19 cellular contexts compared by ENCODE assay signal in the genomic region with DNA sequence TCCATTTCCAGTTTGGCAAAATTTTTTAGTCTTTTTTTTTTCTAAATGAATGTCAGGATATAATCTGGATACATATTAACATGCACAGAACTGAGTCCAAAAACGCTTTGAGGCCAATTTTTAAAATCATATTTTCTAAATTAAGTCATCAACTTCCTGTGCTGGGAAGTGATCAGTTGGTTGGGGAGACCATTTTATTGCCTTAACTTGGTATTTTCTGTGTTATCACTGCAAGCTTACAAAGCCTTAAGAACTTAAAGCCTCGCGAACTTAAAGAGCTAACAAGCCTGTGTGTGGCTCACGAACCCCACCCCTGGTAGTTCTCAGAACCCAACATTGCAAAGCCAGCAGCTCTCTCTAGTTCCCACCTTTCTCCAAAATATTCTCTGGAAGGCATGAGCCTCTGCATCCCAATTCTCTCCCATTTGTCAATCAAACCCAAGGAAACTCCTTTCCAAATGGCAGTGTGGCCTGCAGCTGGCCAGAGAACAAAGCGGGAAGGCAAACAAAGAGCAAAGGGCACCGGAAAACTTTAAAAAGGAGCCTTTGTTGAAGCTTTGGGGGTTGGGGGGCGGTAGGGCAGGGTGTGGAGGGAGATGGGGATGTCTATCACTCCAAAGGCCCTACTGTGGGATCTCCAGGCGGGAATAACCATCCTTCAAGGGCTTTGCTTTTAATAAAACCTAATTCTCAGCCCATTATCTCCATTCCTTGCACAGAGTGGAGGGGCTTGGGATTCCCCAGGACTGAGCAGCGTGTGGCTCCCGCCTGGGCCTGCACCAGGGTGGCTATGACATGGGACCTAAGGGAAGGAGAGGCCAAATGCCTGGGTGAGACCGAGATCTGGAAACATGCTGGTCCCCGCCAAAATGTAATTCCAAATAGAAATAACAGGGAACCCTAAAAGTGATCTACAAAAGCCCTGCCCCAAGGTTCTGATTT.
DNase-seq lines count a peak whose midpoint lies in the region; ATAC-seq, FAIRE-seq and TF ChIP-seq lines count a peak whose summit lies in the region.
"Had no signal": no experiment of that assay in that cellular context is flagged by ENCODE, and none has a peak within 500 bp of the region (broad histone marks: within the 10 kb centered on the region; RNA-seq: fewer than 3 reads in every experiment).

No MANE protein-coding gene starts in this region.

- H3K27ac ChIP-seq in astrocyte (ENCODE audit: low read depth, low read length) (no peak overlapping the region), iPS DF 6.9 (ENCODE audit: low read length) (no peak overlapping the region), MM.1S (ENCODE audit: low read length) (no peak overlapping the region)

- H3K79me2 ChIP-seq in astrocyte (ENCODE audit: insufficient read depth, low read length) (no peaks in the 10 kb centered on the region), MM.1S (ENCODE audit: low read length) (peaks cover 21% of the 10 kb centered on the region)

- peaks cover 2% of the 10 kb centered on the region for H3K9me3 Mint-ChIP-seq in astrocyte (ENCODE audit: unreplicated experiment)
- H3K9me3 Mint-ChIP-seq in stimulated activated naive B cell treated with anti-CD40 and anti-IgM and Interleukin-4, amounts not matched to agents 10 μg/mL and 1 μg/mL and 100 μg/mL, for 72 hours, result no peaks in the 10 kb centered on the region
- H3K9me3 Mint-ChIP-seq: natural killer cell; stimulated activated naive CD8-positive, alpha-beta T cell treated with anti-CD3 and anti-CD28 coated beads, Interleukin-15, amount 100 ng/mL, for 72 hours had no signal

- H3K36me3 ChIP-seq in astrocyte (ENCODE audit: insufficient read depth, low read length) (no peaks in the 10 kb centered on the region), iPS DF 6.9 (ENCODE audit: control insufficient read depth, insufficient read depth, low read length) (no peaks in the 10 kb centered on the region), neuron (ENCODE audit: insufficient read depth, low read length) (no peaks in the 10 kb centered on the region), MM.1S (replicated peaks; ENCODE audit: insufficient read depth, low read length) (no peaks in the 10 kb centered on the region)

- peak overlapping the region; percentile 11 for H3K4me3 Mint-ChIP-seq in astrocyte (ENCODE audit: unreplicated experiment)
- no peak overlapping the region for H3K4me3 Mint-ChIP-seq in stimulated activated naive B cell treated with anti-CD40 and anti-IgM and Interleukin-4, amounts not matched to agents 10 μg/mL and 1 μg/mL and 100 μg/mL, for 72 hours
- H3K4me3 Mint-ChIP-seq: natural killer cell; stimulated activated naive CD8-positive, alpha-beta T cell treated with anti-CD3 and anti-CD28 coated beads, Interleukin-15, amount 100 ng/mL, for 72 hours had no signal

- H3K27me3 Mint-ChIP-seq in astrocyte (ENCODE audit: low read depth, unreplicated experiment), result peaks cover 7% of the 10 kb centered on the region
- H3K27me3 Mint-ChIP-seq in stimulated activated naive B cell treated with anti-CD40 and anti-IgM and Interleukin-4, amounts not matched to agents 10 μg/mL and 1 μg/mL and 100 μg/mL, for 72 hours, result peaks cover 7 to 33% of the 10 kb centered on the region in 2 donors

- H3K27ac Mint-ChIP-seq in astrocyte (ENCODE audit: unreplicated experiment), result peak overlapping the region; percentile 41
- H3K27ac Mint-ChIP-seq in stimulated activated naive B cell treated with anti-CD40 and anti-IgM and Interleukin-4, amounts not matched to agents 10 μg/mL and 1 μg/mL and 100 μg/mL, for 72 hours, result no peak overlapping the region
- H3K27ac Mint-ChIP-seq: natural killer cell; stimulated activated naive CD8-positive, alpha-beta T cell treated with anti-CD3 and anti-CD28 coated beads, Interleukin-15, amount 100 ng/mL, for 72 hours had no signal

- H2AFZ ChIP-seq in astrocyte (ENCODE audit: low read depth, low read length), result no peak overlapping the region
- H2AFZ ChIP-seq in neuron (ENCODE audit: low read depth, low read length), result peak overlapping the region; percentile 79
- no peak overlapping the region for H2AFZ ChIP-seq in MM.1S (ENCODE audit: low read length)

- no peaks in the 10 kb centered on the region for H3F3A ChIP-seq in MM.1S (ENCODE audit: insufficient read depth, low read length)

- H3K4me3 ChIP-seq in astrocyte (ENCODE audit: insufficient read depth, low read depth, low read length) (no peak overlapping the region), iPS DF 6.9 (ENCODE audit: low read length) (no peak overlapping the region), neuron (ENCODE audit: low read length) (no peak overlapping the region), MM.1S (ENCODE audit: low read length) (no peak overlapping the region)
- H3K4me3 ChIP-seq: body of pancreas had no signal

- H3K9ac ChIP-seq in astrocyte (ENCODE audit: low read length) (no peak overlapping the region), MM.1S (ENCODE audit: low read length) (no peak overlapping the region)
- H3K9ac ChIP-seq: SK-N-SH had no signal

- DNase-seq in ELF-1 (ENCODE audit: low read depth, low spot score) (peak; percentile 74), astrocyte (ENCODE audit: low read depth) (peak; percentile 16), iPS DF 6.9 (ENCODE audit: low read depth, low spot score) (peak; percentile 27), activated T-cell treated with anti-CD3 and anti-CD28 coated beads for 4 hours (no peak), HPDE6-E6E7 (ENCODE audit: extremely low spot score) (no peak), MM.1S (no peak)
- DNase-seq in stimulated activated naive B cell treated with anti-CD40 and anti-IgM and Interleukin-4, amounts not matched to agents 10 μg/mL and 1 μg/mL and 100 μg/mL, for 72 hours, result no peak
- DNase-seq: activated gamma-delta T cell; body of pancreas; effector memory CD4-positive, alpha-beta T cell; left cardiac atrium; natural killer cell; NCI-H1105 treated with DMSO at 0.1 percent for 48 hours; NCI-H2227 treated with DMSO at 0.1 percent for 48 hours; SK-N-SH; small intestine; stimulated activated naive CD8-positive, alpha-beta T cell treated with anti-CD3 and anti-CD28 coated beads, Interleukin-15, amount 100 ng/mL, for 72 hours had no signal

- H3K36me3 Mint-ChIP-seq in astrocyte (ENCODE audit: low read depth, unreplicated experiment), result peaks cover 7% of the 10 kb centered on the region
- H3K36me3 Mint-ChIP-seq in stimulated activated naive B cell treated with anti-CD40 and anti-IgM and Interleukin-4, amounts not matched to agents 10 μg/mL and 1 μg/mL and 100 μg/mL, for 72 hours, result no peaks in the 10 kb centered on the region
- H3K36me3 Mint-ChIP-seq: natural killer cell had no signal

- H3K4me1 ChIP-seq in astrocyte (ENCODE audit: insufficient read depth, low read length), result peaks cover 6% of the 10 kb centered on the region
- peaks cover 7% of the 10 kb centered on the region for H3K4me1 ChIP-seq in iPS DF 6.9 (ENCODE audit: control insufficient read depth, insufficient read depth, low read length)
- H3K4me1 ChIP-seq in neuron (ENCODE audit: insufficient read depth, low read length), result peaks cover 15% of the 10 kb centered on the region
- H3K4me1 ChIP-seq in MM.1S (ENCODE audit: low read length), result no peaks in the 10 kb centered on the region
- H3K4me1 ChIP-seq: body of pancreas had no signal

- TF ChIP-seq CTCF in astrocyte (IDR thresholded peaks at IDR 0.05; ENCODE audit: insufficient read depth, low read depth, low read length) (no peak), MM.1S (IDR thresholded peaks at IDR 0.05; ENCODE audit: low read length) (no peak)

- no peak for FAIRE-seq in astrocyte (lab: Jason Lieb, UNC)
- FAIRE-seq: GM18507, small intestine had no signal

- no peaks in the 10 kb centered on the region for H4K20me1 ChIP-seq in astrocyte (ENCODE audit: insufficient read depth, low read length)
- H4K20me1 ChIP-seq in MM.1S (ENCODE audit: insufficient read depth, low read length), result no peaks in the 10 kb centered on the region

- no peaks in the 10 kb centered on the region for H3K9me2 ChIP-seq in MM.1S (replicated peaks; ENCODE audit: insufficient read depth, low read length)
- H3K9me2 ChIP-seq: SK-N-SH had no signal

- H3K27me3 ChIP-seq in astrocyte (ENCODE audit: insufficient read depth, low read length) (no peaks in the 10 kb centered on the region), iPS DF 6.9 (ENCODE audit: control insufficient read depth, insufficient read depth, low read length) (peaks cover 17% of the 10 kb centered on the region), neuron (ENCODE audit: insufficient read depth, low read length) (no peaks in the 10 kb centered on the region), MM.1S (replicated peaks; ENCODE audit: insufficient read depth, low read length) (no peaks in the 10 kb centered on the region)
- H3K27me3 ChIP-seq: body of pancreas had no signal

- no peak for ATAC-seq in stimulated activated naive B cell treated with anti-CD40 and anti-IgM and Interleukin-4, amounts not matched to agents 10 μg/mL and 1 μg/mL and 100 μg/mL, for 72 hours (replicated peaks)
- ATAC-seq: body of pancreas; left cardiac atrium; natural killer cell; stimulated activated naive CD8-positive, alpha-beta T cell treated with anti-CD3 and anti-CD28 coated beads, Interleukin-15, amount 100 ng/mL, for 72 hours had no signal

- H3K9me3 ChIP-seq in astrocyte (ENCODE audit: insufficient read depth, low read depth, low read length) (no peaks in the 10 kb centered on the region), iPS DF 6.9 (ENCODE audit: control insufficient read depth, insufficient read depth, low read length) (no peaks in the 10 kb centered on the region; the same call in 1 of the 2 replicates), neuron (ENCODE audit: low read length) (peaks cover 2% of the 10 kb centered on the region), MM.1S (replicated peaks; ENCODE audit: insufficient read depth, low read length) (no peaks in the 10 kb centered on the region)
- H3K9me3 ChIP-seq: body of pancreas, SK-N-SH had no signal

- no CpG with 5 or more reads among the region's 12 CpGs for WGBS in iPS DF 6.9 (ENCODE audit: insufficient coverage, insufficient read length)

- H3K4me2 ChIP-seq in astrocyte (ENCODE audit: low read length) (no peak overlapping the region), MM.1S (ENCODE audit: low read depth, low read length) (no peak overlapping the region)
- H3K4me2 ChIP-seq: SK-N-SH had no signal

- peaks cover 26% of the 10 kb centered on the region for H3K4me1 Mint-ChIP-seq in astrocyte (ENCODE audit: low read depth, unreplicated experiment)
- no peaks in the 10 kb centered on the region for H3K4me1 Mint-ChIP-seq in stimulated activated naive B cell treated with anti-CD40 and anti-IgM and Interleukin-4, amounts not matched to agents 10 μg/mL and 1 μg/mL and 100 μg/mL, for 72 hours
- H3K4me1 Mint-ChIP-seq: natural killer cell; stimulated activated naive CD8-positive, alpha-beta T cell treated with anti-CD3 and anti-CD28 coated beads, Interleukin-15, amount 100 ng/mL, for 72 hours had no signal

Comparison
In these comparisons a context has a peak if more than half of its experiments do, and no peak if none do; other contexts are left out.
1. DNase-seq: peak in ELF-1 (single experiment), astrocyte (single experiment) and iPS DF 6.9 (single experiment); none in activated T-cell treated with anti-CD3 and anti-CD28 coated beads for 4 hours (single experiment), stimulated activated naive B cell treated with anti-CD40 and anti-IgM and Interleukin-4, amounts not matched to agents 10 μg/mL and 1 μg/mL and 100 μg/mL, for 72 hours (single experiment), HPDE6-E6E7 (single experiment) and MM.1S (single experiment).